In genomic region chr19:20968092-20968491, GRCh38 we compare ENCODE assay signal across 29 cellular contexts.
"Had no signal": no experiment of that assay in that cellular context is flagged by ENCODE, and none has a peak within 500 bp of the region (broad histone marks: within the 10 kb centered on the region; RNA-seq: fewer than 3 reads in every experiment).

No MANE protein-coding gene starts in this region.

- H3K4me1 ChIP-seq: ascending aorta, esophagus muscularis mucosa, foreskin keratinocyte, heart left ventricle, right lobe of liver, testis, uterus had no signal

- H3K27ac ChIP-seq: ascending aorta, esophagus muscularis mucosa, foreskin keratinocyte, heart left ventricle, ovary, right lobe of liver, testis, uterus had no signal

- DNase-seq: activated CD4-positive, alpha-beta T cell treated with anti-CD3 and anti-CD28 coated beads, Interleukin-2, amount 50 U/mL, for 4 hours; activated CD4-positive, CD25-positive, alpha-beta regulatory T cell treated with anti-CD3 and anti-CD28 coated beads, Interleukin-2, amount 50 U/mL, for 72 hours; activated effector memory CD4-positive, alpha-beta T cell treated with Interleukin-2 at 50 U/mL for 16 hours; activated naive CD4-positive, alpha-beta T cell treated with anti-CD3 and anti-CD28 coated beads for 36 hours; activated naive CD8-positive, alpha-beta T cell treated with anti-CD3 and anti-CD28 coated beads, Interleukin-2, amount 10 ng/mL, durations not matched to agents 7 days and 5 days; activated T-cell treated with anti-CD3 and anti-CD28 coated beads, Interleukin-2, amount 50 U/mL, for 48 hours; cortex of kidney; effector memory CD8-positive, alpha-beta T cell; foreskin keratinocyte; heart left ventricle; hypothalamus; immature natural killer cell; kidney; mesenchymal stem cell; ovary; right lobe of liver; SK-N-SH; stimulated activated CD4-positive, alpha-beta T cell treated with anti-CD3 and anti-CD28 coated beads, Interleukin-4, amount 100 ng/mL, for 1 hour; stimulated activated naive CD4-positive, alpha-beta T cell; SW 1271; T1000; testis; uterus had no signal

- H3K27me3 Mint-ChIP-seq: activated naive CD8-positive, alpha-beta T cell treated with anti-CD3 and anti-CD28 coated beads, Interleukin-2, amount 10 ng/mL, durations not matched to agents 7 days and 5 days; effector memory CD8-positive, alpha-beta T cell; natural killer cell treated with Interleukin-12 subunit alpha and Interleukin-12 subunit beta and Interleukin-15 and Interleukin-18, amount 100 ng/mL, for 72 hours; progenitor cell of endocrine pancreas had no signal

- H3K4me3 ChIP-seq: ascending aorta, esophagus muscularis mucosa, heart left ventricle, ovary, right lobe of liver, testis, uterus had no signal

- H3K9me3 Mint-ChIP-seq: effector memory CD8-positive, alpha-beta T cell; natural killer cell treated with Interleukin-12 subunit alpha and Interleukin-12 subunit beta and Interleukin-15 and Interleukin-18, amount 100 ng/mL, for 72 hours had no signal

- H3K36me3 ChIP-seq: ascending aorta, esophagus muscularis mucosa, heart left ventricle, ovary, right lobe of liver, uterus had no signal

- H3K36me3 Mint-ChIP-seq: activated naive CD8-positive, alpha-beta T cell treated with anti-CD3 and anti-CD28 coated beads, Interleukin-2, amount 10 ng/mL, durations not matched to agents 7 days and 5 days; brain; natural killer cell treated with Interleukin-12 subunit alpha and Interleukin-12 subunit beta and Interleukin-15 and Interleukin-18, amount 100 ng/mL, for 72 hours had no signal

- H3K4me3 Mint-ChIP-seq: activated naive CD4-positive, alpha-beta T cell treated with anti-CD3 and anti-CD28 coated beads for 36 hours; activated naive CD8-positive, alpha-beta T cell treated with anti-CD3 and anti-CD28 coated beads, Interleukin-2, amount 10 ng/mL, durations not matched to agents 7 days and 5 days; brain; effector memory CD8-positive, alpha-beta T cell; immature natural killer cell; natural killer cell treated with Interleukin-12 subunit alpha and Interleukin-12 subunit beta and Interleukin-15 and Interleukin-18, amount 100 ng/mL, for 72 hours; T-helper 1 cell treated with Interleukin-12 subunit alpha and Interleukin-12 subunit beta and Interleukin-4 antibody, amounts not matched to agents 30 μg/mL and 1 μg/mL, for 36 hours had no signal

- H3K27me3 ChIP-seq: ascending aorta, esophagus muscularis mucosa, foreskin keratinocyte, heart left ventricle, ovary, right lobe of liver, testis, uterus had no signal

- ATAC-seq: effector memory CD8-positive, alpha-beta T cell; foreskin keratinocyte; heart left ventricle had no signal

- H3K9me3 ChIP-seq: ascending aorta, esophagus muscularis mucosa, heart left ventricle, ovary, right lobe of liver, SK-N-SH, testis, uterus had no signal

- H3K4me1 Mint-ChIP-seq: activated naive CD8-positive, alpha-beta T cell treated with anti-CD3 and anti-CD28 coated beads, Interleukin-2, amount 10 ng/mL, durations not matched to agents 7 days and 5 days; brain; immature natural killer cell had no signal

- H3K27ac Mint-ChIP-seq: activated naive CD4-positive, alpha-beta T cell treated with anti-CD3 and anti-CD28 coated beads for 36 hours; activated naive CD8-positive, alpha-beta T cell treated with anti-CD3 and anti-CD28 coated beads, Interleukin-2, amount 10 ng/mL, durations not matched to agents 7 days and 5 days; brain; effector memory CD8-positive, alpha-beta T cell; immature natural killer cell; natural killer cell treated with Interleukin-12 subunit alpha and Interleukin-12 subunit beta and Interleukin-15 and Interleukin-18, amount 100 ng/mL, for 72 hours; progenitor cell of endocrine pancreas; T-helper 1 cell treated with Interleukin-12 subunit alpha and Interleukin-12 subunit beta and Interleukin-4 antibody, amounts not matched to agents 30 μg/mL and 1 μg/mL, for 36 hours had no signal
